Comparison of ENCODE assay signal across 10 cellular contexts in the genomic region with DNA sequence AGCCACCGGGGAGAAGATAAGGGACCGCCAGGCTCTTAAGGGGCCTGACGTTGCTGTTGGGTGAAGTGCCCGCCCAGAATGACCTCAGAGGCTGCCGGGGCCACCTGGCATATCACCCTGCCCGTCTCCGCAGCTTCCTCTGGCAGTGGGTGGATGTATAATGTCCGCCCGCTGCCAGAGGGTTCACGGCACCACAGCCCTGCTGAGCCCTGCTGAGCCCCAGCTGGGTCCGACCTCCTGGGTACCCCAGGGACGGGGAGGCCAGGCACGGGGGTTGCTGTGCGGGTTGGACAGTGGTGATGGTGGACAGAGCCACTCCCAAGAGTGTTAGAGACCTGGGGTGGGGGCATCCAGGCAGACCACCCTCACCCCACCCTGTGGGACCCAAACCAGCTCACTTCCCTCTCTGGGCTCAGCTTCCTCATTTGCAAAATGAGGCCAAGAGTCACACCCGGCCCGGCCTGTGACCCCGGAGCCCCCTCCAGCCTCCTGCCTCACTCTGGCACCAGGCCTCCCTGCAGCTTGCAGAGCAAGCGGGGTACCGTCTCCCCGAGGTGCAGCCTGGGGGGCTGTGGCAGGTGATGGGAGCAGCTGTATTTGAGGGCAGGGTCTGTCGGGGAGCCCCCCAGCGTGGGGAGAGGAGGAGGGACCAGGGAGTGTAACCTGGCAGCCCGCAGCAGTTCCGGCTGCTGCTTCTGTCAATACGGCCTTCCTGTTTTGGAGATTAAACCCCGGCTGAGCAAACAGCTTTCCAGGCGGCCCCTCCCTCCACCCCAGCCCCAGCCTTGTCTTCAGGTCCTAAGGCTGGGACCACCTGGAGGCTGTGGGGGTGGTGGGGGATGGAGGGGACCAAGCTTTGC. TPM values are rescaled to one million over a fixed set of nuclear protein-coding genes. Genes with fewer than 3 reads are reported as not detected.
DNase-seq lines count a peak whose midpoint lies in the region; ATAC-seq lines count a peak whose summit lies in the region.
"Had no signal": no experiment of that assay in that cellular context is flagged by ENCODE, and none has a peak within 500 bp of the region (broad histone marks: within the 10 kb centered on the region; RNA-seq: fewer than 3 reads in every experiment).

No MANE protein-coding gene starts in this region.

- peak; percentile 72 for DNase-seq in GM19238 (ENCODE audit: insufficient read length, low spot score)
- peak; percentile 65 for DNase-seq in NCI-H748 treated with DMSO at 0.1 percent for 48 hours (lab: John Stamatoyannopoulos, UW)
- peak; percentile 81 for DNase-seq in activated CD8-positive, alpha-beta memory T cell treated with anti-CD3 and anti-CD28 coated beads, Interleukin-2, amount 50 U/mL, for 48 hours
- DNase-seq in left kidney (ENCODE audit: low read depth, low spot score) = peak; percentile 73
- no peak for DNase-seq in LoVo (ENCODE audit: low spot score)
- DNase-seq in H4 (ENCODE audit: low spot score) = no peak

- ATAC-seq in HG03095 (IDR thresholded peaks at IDR 0.05; ENCODE audit: unreplicated experiment) (no peak), GM19467 (IDR thresholded peaks at IDR 0.05; ENCODE audit: unreplicated experiment) (no peak)

RNA-seq across cellular contexts. Expression of gene LFNG, which starts 8.4 kb away (rescaled TPM):
- total RNA-seq in H4 (2014; rRNA removed; shearing (Covaris generic)) = 11.0 and 14.7 TPM in 2 replicates

RNA-seq across cellular contexts. Expression of gene GRIFIN, which starts 34.9 kb away (rescaled TPM):
- total RNA-seq in H4 (2014; rRNA removed; shearing (Covaris generic)) = not detected in 2 replicates
- total RNA-seq: fibroblast of lung, HT1080 had no signal

RNA-seq across cellular contexts. Expression of gene BRAT1, which starts 44.2 kb away (rescaled TPM):
- 31.7 and 41.5 TPM in 2 replicates for total RNA-seq in H4 (2014; rRNA removed; shearing (Covaris generic))

RNA-seq across cellular contexts. Expression of gene IQCE, which starts 47.6 kb away (rescaled TPM):
- 13.5 and 17.2 TPM in 2 replicates for total RNA-seq in H4 (2014; rRNA removed; shearing (Covaris generic))

Comparison
In these comparisons a context has a peak if more than half of its experiments do, and no peak if none do; other contexts are left out.
1. DNase-seq: peak in GM19238 (single experiment), NCI-H748 treated with DMSO at 0.1 percent for 48 hours (single experiment), activated CD8-positive, alpha-beta memory T cell treated with anti-CD3 and anti-CD28 coated beads, Interleukin-2, amount 50 U/mL, for 48 hours (single experiment) and left kidney (single experiment); none in LoVo (single experiment) and H4 (single experiment).